ENCODE assay signal across 11 cellular contexts in the genomic region with DNA sequence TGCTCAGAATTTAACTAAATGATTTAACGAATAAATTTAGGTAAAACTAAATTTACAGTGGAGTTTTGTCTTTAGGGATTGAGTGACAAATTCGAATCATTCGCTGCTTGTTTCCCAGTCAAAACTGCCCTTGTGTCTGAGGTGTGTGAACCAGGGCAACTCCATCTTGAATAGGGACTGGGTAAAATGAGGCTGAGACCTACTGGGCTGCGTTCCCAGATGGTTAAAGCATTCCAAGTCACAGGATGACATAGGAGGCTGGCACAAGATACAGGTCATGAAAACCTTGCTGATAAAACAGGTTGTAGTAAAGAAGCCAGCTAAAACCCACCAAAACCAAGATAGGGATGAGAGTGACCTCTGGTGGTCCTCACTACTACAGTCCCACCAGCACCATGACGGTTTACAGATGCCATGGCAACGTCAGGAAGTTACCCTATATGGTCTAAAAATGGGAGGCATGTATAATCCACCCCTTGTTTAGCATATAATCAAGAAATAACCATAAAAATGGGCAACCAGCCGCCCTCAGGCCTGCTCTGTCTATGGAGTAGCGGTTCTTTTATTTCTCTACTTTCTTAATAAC. TPM values are rescaled to one million over a fixed set of nuclear protein-coding genes. Genes with fewer than 3 reads are reported as not detected.
DNase-seq lines count a peak whose midpoint lies in the region; ATAC-seq and TF ChIP-seq lines count a peak whose summit lies in the region.
"Had no signal": no experiment of that assay in that cellular context is flagged by ENCODE, and none has a peak within 500 bp of the region (broad histone marks: within the 10 kb centered on the region; RNA-seq: fewer than 3 reads in every experiment).

No MANE protein-coding gene starts in this region.

- H3K9me3 ChIP-seq in A673 (ENCODE audit: low read depth, low read length, poor library complexity, severe bottlenecking) (peaks cover 5% of the 10 kb centered on the region), RWPE2 (ENCODE audit: severe bottlenecking) (no peaks in the 10 kb centered on the region)
- H3K9me3 ChIP-seq: mucosa of descending colon had no signal

- no peak for ATAC-seq in RWPE2 (ENCODE audit: low read depth)
- ATAC-seq: CD8-positive, alpha-beta T cell; mucosa of descending colon had no signal

- intact Hi-C loops in A673 (cut with micrococcal nuclease; ENCODE audit: unreplicated experiment) = no loop called here
- intact Hi-C loops in cardiac septum (cut with DNase I) = no loop called here

- DNase-seq in A673 (ENCODE audit: low spot score) (peak; percentile 33), GM12864 (ENCODE audit: low read depth) (no peak), RWPE2 (ENCODE audit: low spot score) (no peak), fibroblast of villous mesenchyme (ENCODE audit: low read depth) (peak; percentile 33), NCI-H146 treated with DMSO at 0.1 percent for 48 hours (lab: John Stamatoyannopoulos, UW; ENCODE audit: unreplicated experiment) (no peak), NCI-H510A (lab: John Stamatoyannopoulos, UW) (no peak), NCI-H1048 (lab: John Stamatoyannopoulos, UW) (no peak), cardiac septum (ENCODE audit: low spot score) (no peak)
- DNase-seq: activated naive CD4-positive, alpha-beta T cell treated with anti-CD3 and anti-CD28 coated beads, Interleukin-2, amount 50 U/mL, for 16 hours; mucosa of descending colon had no signal

- H3K4me1 ChIP-seq in A673 (ENCODE audit: insufficient read depth, low read length, poor library complexity, severe bottlenecking) (no peaks in the 10 kb centered on the region), RWPE2 (ENCODE audit: insufficient read depth, poor library complexity, severe bottlenecking) (no peaks in the 10 kb centered on the region)

- H3K4me3 ChIP-seq in A673 (ENCODE audit: low read depth, low read length, poor library complexity, severe bottlenecking) (no peak overlapping the region), GM12864 (ENCODE audit: low read depth, low read length) (no peak overlapping the region), RWPE2 (ENCODE audit: severe bottlenecking) (no peak overlapping the region), fibroblast of villous mesenchyme (ENCODE audit: low read depth, low read length) (no peak overlapping the region)
- H3K4me3 ChIP-seq: mucosa of descending colon had no signal

- H3K27ac ChIP-seq in A673 (ENCODE audit: low read depth, low read length, poor library complexity, severe bottlenecking) = no peak overlapping the region
- H3K27ac ChIP-seq in RWPE2 (ENCODE audit: poor library complexity, severe bottlenecking) = no peak overlapping the region

- CTCF ChIA-PET in A673 (lab: Charles Lee) = interaction anchor here (0.6 to 1.1 kb wide), 2 partner anchors 244 to 331 kb away, joined by 3 to 4 read pairs; no protein-coding TSS in a partner anchor

- H3K36me3 ChIP-seq in A673 (ENCODE audit: insufficient read depth, low read length, poor library complexity, severe bottlenecking) (no peaks in the 10 kb centered on the region), RWPE2 (ENCODE audit: low read depth) (no peaks in the 10 kb centered on the region)

- POLR2A ChIA-PET in A673 (lab: Charles Lee; ENCODE audit: low non-redundant PET) = no interaction called here

- peak; percentile 46 for TF ChIP-seq CTCF in A673 (conservative IDR thresholded peaks at IDR 0.05; ENCODE audit: low read depth, low read length)
- peak; percentile 27 for TF ChIP-seq CTCF in GM12864 (IDR thresholded peaks at IDR 0.05; ENCODE audit: low read depth, low read length, missing control alignments)
- peak; percentile 27 for TF ChIP-seq CTCF in RWPE2 (IDR thresholded peaks at IDR 0.05; ENCODE audit: poor library complexity, severe bottlenecking)
- peak; percentile 39 for TF ChIP-seq CTCF in fibroblast of villous mesenchyme (IDR thresholded peaks at IDR 0.05; ENCODE audit: insufficient read depth, low read depth, low read length)

- no TSS peak for BruUV-seq in A673 (replicated peaks; lab: Mats Ljungman, UMichigan)

- H3K27me3 ChIP-seq in A673 (replicated peaks; ENCODE audit: insufficient read depth, low read depth, low read length, poor library complexity) = peaks cover 17% of the 10 kb centered on the region
- no peaks in the 10 kb centered on the region for H3K27me3 ChIP-seq in RWPE2 (ENCODE audit: insufficient read depth, poor library complexity, severe bottlenecking)

RNA-seq across cellular contexts. Expression of gene ANKRD10, which starts 10.2 kb away (rescaled TPM):
- 91.1 and 96.2 TPM in 2 replicates for total RNA-seq in A673 (2021)
- 60.5 and 89.5 TPM in 2 replicates for total RNA-seq in fibroblast of villous mesenchyme
- total RNA-seq in cardiac septum = 84.4 TPM

Comparison
In these comparisons a context has a peak if more than half of its experiments do, and no peak if none do; other contexts are left out.
1. DNase-seq: peak in A673 (single experiment) and fibroblast of villous mesenchyme (single experiment); none in GM12864 (single experiment), RWPE2 (single experiment), NCI-H146 treated with DMSO at 0.1 percent for 48 hours (single experiment), NCI-H510A (single experiment), NCI-H1048 (single experiment) and cardiac septum (single experiment).
2. Peak in every context shown above with its lines, with median percentiles within 50 percentile points of each other: CTCF ChIP-seq.